Comparison of ENCODE assay signal across 11 cellular contexts in genomic region chr12:12891646-12892355, GRCh38. TPM values are rescaled to one million over a fixed set of nuclear protein-coding genes. Genes with fewer than 3 reads are reported as not detected.
DNase-seq lines count a peak whose midpoint lies in the region; ATAC-seq, FAIRE-seq and TF ChIP-seq lines count a peak whose summit lies in the region.
"Had no signal": no experiment of that assay in that cellular context is flagged by ENCODE, and none has a peak within 500 bp of the region (broad histone marks: within the 10 kb centered on the region; RNA-seq: fewer than 3 reads in every experiment).

No MANE protein-coding gene starts in this region.

- peaks cover 8 to 28% (median 20%) of the 10 kb centered on the region in 4 donors for H3K4me1 ChIP-seq in esophagus muscularis mucosa
- H3K4me1 ChIP-seq in pancreas = peaks cover 0 to 4% (median 0%) of the 10 kb centered on the region in 3 donors

- H3K9ac ChIP-seq in SK-N-MC (ENCODE audit: insufficient read length) = no peak overlapping the region

- DNase-seq in CD1c-positive myeloid dendritic cell (ENCODE audit: extremely low spot score) (peak; percentile 11), SK-N-MC (ENCODE audit: low read depth, low spot score) (no peak), esophagus muscularis mucosa (ENCODE audit: extremely low spot score) (no peak), pancreas (no peak), iPS-NIHi11 (ENCODE audit: low spot score) (no peak), NCI-H446 treated with DMSO at 0.1 percent for 48 hours (lab: John Stamatoyannopoulos, UW) (no peak)
- DNase-seq in stimulated activated CD4-positive, alpha-beta T cell treated with anti-CD3 and anti-CD28 coated beads, Interleukin-2, amount 100 ng/mL, for 48 hours = no peak
- DNase-seq: NCI-H1048 had no signal

- no peak for TF ChIP-seq EP300 in esophagus muscularis mucosa (IDR thresholded peaks at IDR 0.05)

- FAIRE-seq in pancreas (lab: Jason Lieb, UNC) = no peak
- FAIRE-seq: colon, GM18507 had no signal

- ATAC-seq in pancreas = peak in 1 of 4 donors; percentile 3
- ATAC-seq in HG02840 (IDR thresholded peaks at IDR 0.05; ENCODE audit: low FRiP score, unreplicated experiment) = no peak

- WGBS in esophagus muscularis mucosa = 25% methylated on average over 15 of the region's 15 CpGs
- 19 to 23% methylated on average over 15 of the region's 15 CpGs for WGBS in pancreas, 2 donors

- TF ChIP-seq CTCF in esophagus muscularis mucosa (IDR thresholded peaks at IDR 0.05) (no peak), pancreas (IDR thresholded peaks at IDR 0.05) (no peak)

- H3K4me3 ChIP-seq in SK-N-MC (peak overlapping the region; percentile 67), esophagus muscularis mucosa (peak overlapping the region; percentile 60 to 66 (median 64)), pancreas (peak overlapping the region; percentile 21 to 64 (median 40))

- no peak for TF ChIP-seq POLR2A in esophagus muscularis mucosa (IDR thresholded peaks at IDR 0.05; ENCODE audit: low read depth)

- H3K36me3 ChIP-seq in SK-N-MC (ENCODE audit: insufficient read depth, low read length) = no peaks in the 10 kb centered on the region
- H3K36me3 ChIP-seq in esophagus muscularis mucosa = no peaks in the 10 kb centered on the region
- H3K36me3 ChIP-seq in pancreas = no peaks in the 10 kb centered on the region

- H3K27me3 ChIP-seq in esophagus muscularis mucosa (no peaks in the 10 kb centered on the region), pancreas (no peaks in the 10 kb centered on the region)

- intact Hi-C loops in esophagus muscularis mucosa (cut with DNase I) (loop anchor here (5.0 kb wide), 2 partner anchors 54 to 104 kb away; partner anchors contain the start of gene APOLD1), pancreas (cut with DNase I) (no loop called here)

- H3K9me3 ChIP-seq in SK-N-MC (ENCODE audit: low read depth, low read length) (no peaks in the 10 kb centered on the region), esophagus muscularis mucosa (no peaks in the 10 kb centered on the region), pancreas (no peaks in the 10 kb centered on the region)

- H3K27ac ChIP-seq in SK-N-MC (no peak overlapping the region), esophagus muscularis mucosa (replicated peaks in 1 of 4) (peak overlapping the region; percentile 77 to 81 (median 80)), pancreas (peak overlapping the region; percentile 59 to 92 (median 83))

RNA-seq across cellular contexts. Expression of gene GPRC5A, which starts 0.4 kb away (rescaled TPM):
- total RNA-seq in esophagus muscularis mucosa = 10 to 100 TPM in 1 of 4 donors, 1 to 10 TPM in 3; 2.9 to 30.0 (median 3.8) TPM
- total RNA-seq in pancreas = 10 to 100 TPM in 1 of 6 donors, 1 to 10 TPM in 5; 1.9 to 11.0 (median 3.6) TPM
- polyA plus RNA-seq in pancreas = 1 to 10 TPM in 1 of 2 donors, under 1 TPM in 1; 0.96 to 1.1 TPM
